Comparison of ENCODE assay signal across 10 cellular contexts in genomic region chr1:94755675-94756074, GRCh38.
DNase-seq lines count a peak whose midpoint lies in the region; ATAC-seq and TF ChIP-seq lines count a peak whose summit lies in the region.
"Had no signal": no experiment of that assay in that cellular context is flagged by ENCODE, and none has a peak within 500 bp of the region (broad histone marks: within the 10 kb centered on the region; RNA-seq: fewer than 3 reads in every experiment).

No MANE protein-coding gene starts in this region.

- H3K4me3 Mint-ChIP-seq in stimulated activated memory B cell treated with anti-CD40 and anti-IgM and Interleukin-4, amounts not matched to agents 10 μg/mL and 1 μg/mL and 100 μg/mL, for 72 hours: no peak overlapping the region
- H3K4me3 Mint-ChIP-seq: activated naive CD4-positive, alpha-beta T cell treated with anti-CD3 and anti-CD28 coated beads, Interleukin-2, amount 50 U/mL, for 24 hours had no signal

- DNase-seq in AG20443 (ENCODE audit: low spot score): peak; percentile 88
- DNase-seq in M059J (ENCODE audit: low read depth): peak; percentile 84
- DNase-seq in dedifferentiated amniotic fluid mesenchymal stem cell (ENCODE audit: extremely low spot score): peak; percentile 90
- DNase-seq in mucosa of descending colon: no peak
- no peak for DNase-seq in posterior cingulate gyrus
- DNase-seq: RPMI8226 had no signal

- intact Hi-C loops in mucosa of descending colon (cut with DNase I, micrococcal nuclease) (no loop called here), posterior cingulate gyrus (cut with DNase I) (no loop called here)

- no peak overlapping the region for H3K27ac Mint-ChIP-seq in stimulated activated memory B cell treated with anti-CD40 and anti-IgM and Interleukin-4, amounts not matched to agents 10 μg/mL and 1 μg/mL and 100 μg/mL, for 72 hours
- H3K27ac Mint-ChIP-seq: activated naive CD4-positive, alpha-beta T cell treated with anti-CD3 and anti-CD28 coated beads, Interleukin-2, amount 50 U/mL, for 24 hours had no signal

- no peak overlapping the region for H3K4me3 ChIP-seq in mucosa of descending colon

- H3K4me1 Mint-ChIP-seq in stimulated activated memory B cell treated with anti-CD40 and anti-IgM and Interleukin-4, amounts not matched to agents 10 μg/mL and 1 μg/mL and 100 μg/mL, for 72 hours: no peaks in the 10 kb centered on the region
- H3K4me1 Mint-ChIP-seq: activated naive CD4-positive, alpha-beta T cell treated with anti-CD3 and anti-CD28 coated beads, Interleukin-2, amount 50 U/mL, for 24 hours had no signal

- peaks cover 3% of the 10 kb centered on the region for H3K9me3 Mint-ChIP-seq in stimulated activated memory B cell treated with anti-CD40 and anti-IgM and Interleukin-4, amounts not matched to agents 10 μg/mL and 1 μg/mL and 100 μg/mL, for 72 hours

- H3K27me3 Mint-ChIP-seq in stimulated activated memory B cell treated with anti-CD40 and anti-IgM and Interleukin-4, amounts not matched to agents 10 μg/mL and 1 μg/mL and 100 μg/mL, for 72 hours: peaks cover 33% of the 10 kb centered on the region

- H3K4me1 ChIP-seq in mucosa of descending colon (ENCODE audit: low read depth): peaks cover 6% of the 10 kb centered on the region

- no peaks in the 10 kb centered on the region for H3K9me3 ChIP-seq in mucosa of descending colon

- TF ChIP-seq CTCF in mucosa of descending colon (IDR thresholded peaks at IDR 0.05): no peak

- ATAC-seq in mucosa of descending colon (peak; percentile 25), GM18505 (IDR thresholded peaks at IDR 0.05; ENCODE audit: unreplicated experiment) (no peak), GM18498 (IDR thresholded peaks at IDR 0.05; ENCODE audit: unreplicated experiment) (no peak)
- no peak for ATAC-seq in stimulated activated memory B cell treated with anti-CD40 and anti-IgM and Interleukin-4, amounts not matched to agents 10 μg/mL and 1 μg/mL and 100 μg/mL, for 72 hours

- H3K36me3 Mint-ChIP-seq in stimulated activated memory B cell treated with anti-CD40 and anti-IgM and Interleukin-4, amounts not matched to agents 10 μg/mL and 1 μg/mL and 100 μg/mL, for 72 hours: no peaks in the 10 kb centered on the region
- H3K36me3 Mint-ChIP-seq: activated naive CD4-positive, alpha-beta T cell treated with anti-CD3 and anti-CD28 coated beads, Interleukin-2, amount 50 U/mL, for 24 hours had no signal

- no peak for TF ChIP-seq POLR2A in GM18505 (IDR thresholded peaks at IDR 0.05; ENCODE audit: borderline replicate concordance, extremely low read depth, insufficient read depth, insufficient read length)

- H3K36me3 ChIP-seq in mucosa of descending colon (ENCODE audit: low read depth): no peaks in the 10 kb centered on the region

Comparison
In these comparisons a context has a peak if more than half of its experiments do, and no peak if none do; other contexts are left out.
1. DNase-seq: peak in AG20443 (single experiment), M059J (single experiment) and dedifferentiated amniotic fluid mesenchymal stem cell (single experiment); none in mucosa of descending colon (0 of 3) and posterior cingulate gyrus (0 of 10).